ENCODE assay signal across 10 cellular contexts in genomic region chr11:115760528-115760837, GRCh38.
DNase-seq lines count a peak whose midpoint lies in the region; ATAC-seq, FAIRE-seq and TF ChIP-seq lines count a peak whose summit lies in the region.
"Had no signal": no experiment of that assay in that cellular context is flagged by ENCODE, and none has a peak within 500 bp of the region (broad histone marks: within the 10 kb centered on the region; RNA-seq: fewer than 3 reads in every experiment).

No MANE protein-coding gene starts in this region.

- no peak for FAIRE-seq in pancreas (lab: Jason Lieb, UNC)
- FAIRE-seq: kidney had no signal

- no peaks in the 10 kb centered on the region for H3K36me3 ChIP-seq in right atrium auricular region
- no peaks in the 10 kb centered on the region for H3K36me3 ChIP-seq in pancreas

- H3K27me3 ChIP-seq in right atrium auricular region (no peaks in the 10 kb centered on the region), pancreas (no peaks in the 10 kb centered on the region)

- 15 to 16% methylated on average over 9 of the region's 9 CpGs for WGBS in pancreas, 2 donors

- H3K9me3 ChIP-seq in right atrium auricular region (no peaks in the 10 kb centered on the region), pancreas (no peaks in the 10 kb centered on the region)

- peak overlapping the region; percentile 51; the same call in 1 of the 2 replicates for H3K27ac ChIP-seq in VCaP
- peak overlapping the region in 1 of 2 donors; percentile 70 for H3K27ac ChIP-seq in right atrium auricular region
- H3K27ac ChIP-seq in pancreas, result no peak overlapping the region

- peaks cover 0 to 16% of the 10 kb centered on the region in 2 donors for H3K4me1 ChIP-seq in right atrium auricular region
- H3K4me1 ChIP-seq in pancreas, result no peaks in the 10 kb centered on the region

- intact Hi-C loops in pancreas (cut with DNase I), result no loop called here

- no peak for TF ChIP-seq CTCF in VCaP (conservative IDR thresholded peaks at IDR 0.05)
- no peak for TF ChIP-seq CTCF in right atrium auricular region (IDR thresholded peaks at IDR 0.05)
- TF ChIP-seq CTCF in pancreas (IDR thresholded peaks at IDR 0.05), result no peak

- H3K4me3 ChIP-seq in right atrium auricular region (peak overlapping the region; percentile 65 to 70), pancreas (peak overlapping the region in 3 of 4 donors; percentile 46 to 72 (median 53))

- peak; percentile 43 for DNase-seq in AG20443 (ENCODE audit: low spot score)
- no peak for DNase-seq in right atrium auricular region (ENCODE audit: low spot score)
- DNase-seq in pancreas, result no peak
- no peak for DNase-seq in NCI-H82 treated with DMSO at 0.1 percent for 48 hours (lab: John Stamatoyannopoulos, UW; ENCODE audit: unreplicated experiment)
- DNase-seq in NCI-H1436 treated with DMSO at 0.1 percent for 48 hours (lab: John Stamatoyannopoulos, UW), result no peak
- no peak for DNase-seq in activated gamma-delta T cell (lab: John Stamatoyannopoulos, UW)
- DNase-seq: activated CD4-positive, CD25-positive, alpha-beta regulatory T cell had no signal

- ATAC-seq in pancreas (peak in 3 of 4 donors; percentile 62 to 75 (median 68)), HG02623 (IDR thresholded peaks at IDR 0.05; ENCODE audit: unreplicated experiment) (no peak)
